Comparison of ENCODE assay signal across 10 cellular contexts in genomic region chr17:78416311-78416711, GRCh38. TPM values are rescaled to one million over a fixed set of nuclear protein-coding genes. Genes with fewer than 3 reads are reported as not detected.
DNase-seq lines count a peak whose midpoint lies in the region; ATAC-seq lines count a peak whose summit lies in the region.
"Had no signal": no experiment of that assay in that cellular context is flagged by ENCODE, and none has a peak within 500 bp of the region (broad histone marks: within the 10 kb centered on the region; RNA-seq: fewer than 3 reads in every experiment).

No MANE protein-coding gene starts in this region.

- peak overlapping the region; percentile 59 for H2BK5ac ChIP-seq in trophoblast cell (ENCODE audit: low read depth, low read length, poor library complexity)

- H4K8ac ChIP-seq in trophoblast cell (ENCODE audit: low read depth, low read length), result peak overlapping the region; percentile 49

- H3K27me3 Mint-ChIP-seq in CD4-positive, CD25-positive, alpha-beta regulatory T cell, result no peaks in the 10 kb centered on the region
- H3K27me3 Mint-ChIP-seq in T-helper 17 cell, result no peaks in the 10 kb centered on the region

- peaks cover 19% of the 10 kb centered on the region for H3K36me3 Mint-ChIP-seq in CD4-positive, CD25-positive, alpha-beta regulatory T cell
- H3K36me3 Mint-ChIP-seq in T-helper 17 cell (ENCODE audit: low read depth), result peaks cover 4% of the 10 kb centered on the region

- no peak overlapping the region for H3K23ac ChIP-seq in trophoblast cell (ENCODE audit: low read length)

- peak overlapping the region; percentile 48 for H3K18ac ChIP-seq in trophoblast cell (ENCODE audit: low read length)

- H2BK120ac ChIP-seq in trophoblast cell (ENCODE audit: insufficient read depth, low read length, poor library complexity), result peak overlapping the region; percentile 50

- no peak for DNase-seq in CD4-positive, CD25-positive, alpha-beta regulatory T cell
- DNase-seq in T-helper 17 cell (no peak), trophoblast cell (peak in 1 of 2 donors; percentile 17), germinal center (ENCODE audit: low spot score) (no peak), RPMI8226 (no peak)
- no peak for DNase-seq in stimulated activated CD4-positive, alpha-beta T cell treated with anti-CD3 and anti-CD28 coated beads, Interleukin-2, amount 100 ng/mL, for 48 hours
- DNase-seq: mesendoderm, NCI-H2227 treated with DMSO at 0.1 percent for 48 hours had no signal

- peak overlapping the region; percentile 23 for H2AFZ ChIP-seq in trophoblast cell (ENCODE audit: insufficient read depth, low read length, poor library complexity)

- H3K4me3 ChIP-seq in CD4-positive, CD25-positive, alpha-beta regulatory T cell (ENCODE audit: low read depth, low read length), result no peak overlapping the region
- no peak overlapping the region for H3K4me3 ChIP-seq in esophagus (ENCODE audit: low read depth in 1 of 2, low read length in 2 of 2)
- no peak overlapping the region for H3K4me3 ChIP-seq in trophoblast cell (ENCODE audit: low read depth, low read length)

- H3K4ac ChIP-seq in trophoblast cell (ENCODE audit: low read depth, low read length), result peak overlapping the region; percentile 23

- peak overlapping the region in 2 of 3 donors; percentile 7 to 52 for H3K27ac Mint-ChIP-seq in CD4-positive, CD25-positive, alpha-beta regulatory T cell
- peak overlapping the region; percentile 95 for H3K27ac Mint-ChIP-seq in T-helper 17 cell

- WGBS in esophagus, 2 donors, result 64 to 65% methylated on average over 7 of the region's 7 CpGs
- no CpG with 5 or more reads among the region's 7 CpGs for WGBS in trophoblast cell (ENCODE audit: extremely low coverage, insufficient coverage, insufficient read length)

- peaks cover 34% of the 10 kb centered on the region for H3K4me1 ChIP-seq in CD4-positive, CD25-positive, alpha-beta regulatory T cell (ENCODE audit: control insufficient read depth, insufficient read depth, low read length, poor library complexity, severe bottlenecking)
- H3K4me1 ChIP-seq in esophagus (ENCODE audit: control insufficient read depth in 2 of 2, insufficient read depth in 2 of 2, low read length in 1 of 2) (peaks cover 0 to 7% of the 10 kb centered on the region in 2 donors), trophoblast cell (ENCODE audit: control insufficient read depth in 1 of 2, insufficient read depth in 2 of 2, low read length in 2 of 2) (peaks cover 40 to 52% of the 10 kb centered on the region in 2 experiments)

- H3K9ac ChIP-seq in trophoblast cell (ENCODE audit: low read length), result no peak overlapping the region

- H4K91ac ChIP-seq in trophoblast cell (ENCODE audit: low read depth, low read length), result peak overlapping the region; percentile 82

- H2AK5ac ChIP-seq in trophoblast cell (ENCODE audit: low read length), result peak overlapping the region; percentile 5

- peaks cover 36% of the 10 kb centered on the region for H3K36me3 ChIP-seq in CD4-positive, CD25-positive, alpha-beta regulatory T cell (ENCODE audit: control insufficient read depth, insufficient read depth, low read length)
- peaks cover 9 to 28% of the 10 kb centered on the region in 2 donors for H3K36me3 ChIP-seq in esophagus (ENCODE audit: control insufficient read depth in 2 of 2, insufficient read depth in 2 of 2, low read length in 1 of 2)
- peaks cover 27 to 41% of the 10 kb centered on the region in 2 experiments for H3K36me3 ChIP-seq in trophoblast cell (ENCODE audit: control insufficient read depth in 1 of 2, insufficient read depth in 2 of 2, low read length in 2 of 2)

- H3K4me2 ChIP-seq in trophoblast cell (ENCODE audit: low read length), result no peak overlapping the region

- H3K27me3 ChIP-seq in CD4-positive, CD25-positive, alpha-beta regulatory T cell (ENCODE audit: control insufficient read depth, insufficient read depth, low read length), result no peaks in the 10 kb centered on the region
- H3K27me3 ChIP-seq in esophagus (ENCODE audit: control insufficient read depth in 1 of 2, insufficient read depth in 2 of 2, low read length in 2 of 2) (no peaks in the 10 kb centered on the region), trophoblast cell (ENCODE audit: insufficient read depth, low read length) (no peaks in the 10 kb centered on the region)

- no peak for ATAC-seq in CD4-positive, CD25-positive, alpha-beta regulatory T cell (ENCODE audit: low read depth in 2 of 2)
- ATAC-seq in T-helper 17 cell, result no peak
- no peak for ATAC-seq in HG02884 (IDR thresholded peaks at IDR 0.05; ENCODE audit: unreplicated experiment)

- H3K79me2 ChIP-seq in trophoblast cell (ENCODE audit: control insufficient read depth, insufficient read depth, low read length, poor library complexity), result peaks cover 7% of the 10 kb centered on the region

- H3K14ac ChIP-seq in trophoblast cell (ENCODE audit: low read length), result peak overlapping the region; percentile 54

- peak overlapping the region; percentile 44 for H2BK12ac ChIP-seq in trophoblast cell (ENCODE audit: low read length)

- no peaks in the 10 kb centered on the region for H3K9me3 Mint-ChIP-seq in CD4-positive, CD25-positive, alpha-beta regulatory T cell

- no peak overlapping the region for H3K27ac ChIP-seq in CD4-positive, CD25-positive, alpha-beta regulatory T cell (ENCODE audit: insufficient read depth, low read length, poor library complexity, severe bottlenecking)
- H3K27ac ChIP-seq in esophagus (ENCODE audit: low read depth in 2 of 2, low read length in 1 of 2), result peak overlapping the region; percentile 43 to 76
- H3K27ac ChIP-seq in trophoblast cell (ENCODE audit: low read depth, low read length), result peak overlapping the region; percentile 86

- peak overlapping the region in 2 of 4 donors; percentile 7 to 70 for H3K4me3 Mint-ChIP-seq in CD4-positive, CD25-positive, alpha-beta regulatory T cell
- H3K4me3 Mint-ChIP-seq in T-helper 17 cell, result peak overlapping the region; percentile 41

- H3K79me1 ChIP-seq in trophoblast cell (ENCODE audit: low read length), result peaks cover 29% of the 10 kb centered on the region

- H3K9me3 ChIP-seq in CD4-positive, CD25-positive, alpha-beta regulatory T cell (ENCODE audit: control insufficient read depth in 2 of 2, low read length in 2 of 2), result no peaks in the 10 kb centered on the region
- H3K9me3 ChIP-seq in T-helper 17 cell (ENCODE audit: control insufficient read depth, low read length, poor library complexity, severe bottlenecking) (no peaks in the 10 kb centered on the region), esophagus (ENCODE audit: control insufficient read depth in 2 of 2, insufficient read depth in 1 of 2, low read depth in 1 of 2, low read length in 1 of 2) (no peaks in the 10 kb centered on the region), trophoblast cell (ENCODE audit: insufficient read depth, low read depth, low read length) (no peaks in the 10 kb centered on the region)

- H3K4me1 Mint-ChIP-seq in CD4-positive, CD25-positive, alpha-beta regulatory T cell, result peaks cover 0 to 62% (median 38%) of the 10 kb centered on the region in 4 donors
- peaks cover 46% of the 10 kb centered on the region for H3K4me1 Mint-ChIP-seq in T-helper 17 cell

- no peak overlapping the region for H4K12ac ChIP-seq in trophoblast cell (ENCODE audit: low read depth, low read length)

RNA-seq across cellular contexts. Expression of gene PGS1, which starts 37.9 kb away (rescaled TPM):
- 50.1 TPM for total RNA-seq in CD4-positive, CD25-positive, alpha-beta regulatory T cell
- 10 to 100 TPM; 29.6 to 35.4 (median 31.5) TPM for polyA plus RNA-seq in CD4-positive, CD25-positive, alpha-beta regulatory T cell
- total RNA-seq in T-helper 17 cell, result 10 to 100 TPM; 47.5 to 54.9 TPM
- 10 to 100 TPM; 13.9 to 14.2 TPM for polyA plus RNA-seq in esophagus
- polyA plus RNA-seq in trophoblast cell (2013), result 23.9 and 26.5 TPM in 2 replicates

RNA-seq across cellular contexts. Expression of gene SOCS3, which starts 56.4 kb away (rescaled TPM):
- 218 TPM for total RNA-seq in CD4-positive, CD25-positive, alpha-beta regulatory T cell
- polyA plus RNA-seq in CD4-positive, CD25-positive, alpha-beta regulatory T cell, result 10 to 100 TPM; 26.4 to 74.2 (median 51.2) TPM
- total RNA-seq in T-helper 17 cell, result 100 to 1,000 TPM; 119 to 197 TPM
- 10 to 100 TPM in 1 of 2 donors, 1 to 10 TPM in 1; 6.6 to 20.1 TPM for polyA plus RNA-seq in esophagus
- 33.2 and 33.8 TPM in 2 replicates for polyA plus RNA-seq in trophoblast cell (2013)
